In genomic region chr15:42498212-42499038, GRCh38 we compare ENCODE assay signal across 10 cellular contexts. TPM values are rescaled to one million over a fixed set of nuclear protein-coding genes. Genes with fewer than 3 reads are reported as not detected.
DNase-seq lines count a peak whose midpoint lies in the region; ATAC-seq and TF ChIP-seq lines count a peak whose summit lies in the region.
"Had no signal": no experiment of that assay in that cellular context is flagged by ENCODE, and none has a peak within 500 bp of the region (broad histone marks: within the 10 kb centered on the region; RNA-seq: fewer than 3 reads in every experiment).

No MANE protein-coding gene starts in this region.

- H3K27me3 ChIP-seq in testis: no peaks in the 10 kb centered on the region

- peaks cover 32% of the 10 kb centered on the region for H3K36me3 Mint-ChIP-seq in activated T-cell treated with anti-CD3 and anti-CD28 coated beads, Interleukin-2, amount 50 U/mL, for 24 hours (ENCODE audit: low read depth)

- H3K9me3 ChIP-seq in testis: no peaks in the 10 kb centered on the region
- H3K9me3 ChIP-seq: A549 had no signal

- H3K27ac Mint-ChIP-seq in activated T-cell treated with anti-CD3 and anti-CD28 coated beads, Interleukin-2, amount 50 U/mL, for 24 hours: peak overlapping the region; percentile 73

- H3K9me3 Mint-ChIP-seq in activated T-cell treated with anti-CD3 and anti-CD28 coated beads, Interleukin-2, amount 50 U/mL, for 24 hours: no peaks in the 10 kb centered on the region

- 60 to 76% methylated on average over 6 of the region's 6 CpGs for WGBS in testis, 2 donors

- intact Hi-C loops in testis (cut with DNase I; ENCODE audit: low total_unique reads): no loop called here

- no peak for TF ChIP-seq POLR2A in erythroblast (IDR thresholded peaks at IDR 0.05; ENCODE audit: low read length)
- no peak for TF ChIP-seq POLR2A in testis (IDR thresholded peaks at IDR 0.05)

- no peak overlapping the region for H3K4me3 Mint-ChIP-seq in activated T-cell treated with anti-CD3 and anti-CD28 coated beads, Interleukin-2, amount 50 U/mL, for 24 hours

- DNase-seq in activated T-cell treated with anti-CD3 and anti-CD28 coated beads, Interleukin-2, amount 50 U/mL, for 24 hours: no peak
- DNase-seq in activated T-cell treated with anti-CD3 and anti-CD28 coated beads for 4 hours (no peak), erythroblast (lab: John Stamatoyannopoulos, UW) (peak; percentile 64 to 67), testis (no peak), DMS153 (lab: John Stamatoyannopoulos, UW) (no peak)
- DNase-seq: effector CD8-positive, alpha-beta T cell; substantia nigra; T-helper 9 cell had no signal

- no peak for TF ChIP-seq CTCF in testis (IDR thresholded peaks at IDR 0.05)

- H3K4me1 ChIP-seq in testis: peaks cover 32% of the 10 kb centered on the region

- peaks cover 69% of the 10 kb centered on the region for H3K4me1 Mint-ChIP-seq in activated T-cell treated with anti-CD3 and anti-CD28 coated beads, Interleukin-2, amount 50 U/mL, for 24 hours (ENCODE audit: low read depth)

- H3K36me3 ChIP-seq in testis (ENCODE audit: low read depth, missing control alignments): no peaks in the 10 kb centered on the region

- peak overlapping the region; percentile 62 to 78 for H3K27ac ChIP-seq in testis
- H3K27ac ChIP-seq: A549 had no signal

- no peak overlapping the region for H3K4me3 ChIP-seq in testis
- H3K4me3 ChIP-seq: A549 had no signal

- no peak for ATAC-seq in HG02885 (IDR thresholded peaks at IDR 0.05; ENCODE audit: poor library complexity, unreplicated experiment)
- ATAC-seq: A549 had no signal

- no peaks in the 10 kb centered on the region for H3K27me3 Mint-ChIP-seq in activated T-cell treated with anti-CD3 and anti-CD28 coated beads, Interleukin-2, amount 50 U/mL, for 24 hours

RNA-seq across cellular contexts. Expression of gene SNAP23, which starts 3.0 kb away (rescaled TPM):
- 100 to 1,000 TPM in 1 of 2 donors, 10 to 100 TPM in 1; 99.4 to 101 TPM for total RNA-seq in testis
- 114 TPM for polyA plus RNA-seq in testis (ENCODE audit: insufficient read depth, low read depth, low replicate concordance)

RNA-seq across cellular contexts. Expression of gene ZNF106, which starts 7.5 kb away (rescaled TPM):
- 10 to 100 TPM; 84.4 to 95.4 TPM for total RNA-seq in testis
- polyA plus RNA-seq in testis (ENCODE audit: insufficient read depth, low read depth, low replicate concordance): 51.4 TPM

RNA-seq across cellular contexts. Expression of gene LRRC57, which starts 50.2 kb away (rescaled TPM):
- total RNA-seq in testis: 10 to 100 TPM; 26.7 to 35.4 TPM
- 15.5 TPM for polyA plus RNA-seq in testis (ENCODE audit: insufficient read depth, low read depth, low replicate concordance)

RNA-seq across cellular contexts. Expression of gene HAUS2, which starts 50.2 kb away (rescaled TPM):
- 10 to 100 TPM; 24.4 to 33.5 TPM for total RNA-seq in testis
- 21.5 TPM for polyA plus RNA-seq in testis (ENCODE audit: insufficient read depth, low read depth, low replicate concordance)

Comparison
In these comparisons a context has a peak if more than half of its experiments do, and no peak if none do; other contexts are left out.
1. DNase-seq: peak in erythroblast (2 of 2); none in activated T-cell treated with anti-CD3 and anti-CD28 coated beads, Interleukin-2, amount 50 U/mL, for 24 hours (single experiment), activated T-cell treated with anti-CD3 and anti-CD28 coated beads for 4 hours (single experiment), testis (single experiment) and DMS153 (single experiment).